ENCODE assay signal across 1 cellular context in the genomic region with DNA sequence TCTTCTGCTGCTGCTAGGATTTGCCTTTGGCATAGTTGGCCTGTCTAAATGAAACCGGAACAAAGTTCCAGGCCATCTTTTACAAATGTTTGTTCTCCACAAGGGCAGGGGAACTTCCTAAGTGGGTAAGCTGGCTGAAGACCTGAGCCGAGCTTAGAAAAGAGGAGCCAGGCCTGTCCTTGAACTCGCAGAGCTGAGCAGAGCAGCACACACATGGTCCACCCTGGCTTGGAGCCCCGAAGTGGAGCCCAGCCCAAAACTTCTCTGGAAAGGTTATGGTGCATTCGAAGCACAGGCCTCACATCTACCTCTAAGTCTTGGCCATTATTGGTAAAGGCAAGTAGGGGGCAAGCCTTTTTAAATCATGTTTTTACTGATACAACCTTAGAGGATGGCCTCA.
TF ChIP-seq lines count a peak whose summit lies in the region.

No MANE protein-coding gene starts in this region.

TF ChIP-seq in GM23338, 12 proteins besides CTCF, POLR2A, EP300 and RAD21 (continued from another document):
- TF ChIP-seq EZH2 (IDR thresholded peaks at IDR 0.05; ENCODE audit: low read depth, unreplicated experiment), result no peak
- no peak for TF ChIP-seq ZNF114 (CRISPR knock-in tag; IDR thresholded peaks at IDR 0.05)
